Comparison of ENCODE assay signal across 11 cellular contexts in the genomic region with DNA sequence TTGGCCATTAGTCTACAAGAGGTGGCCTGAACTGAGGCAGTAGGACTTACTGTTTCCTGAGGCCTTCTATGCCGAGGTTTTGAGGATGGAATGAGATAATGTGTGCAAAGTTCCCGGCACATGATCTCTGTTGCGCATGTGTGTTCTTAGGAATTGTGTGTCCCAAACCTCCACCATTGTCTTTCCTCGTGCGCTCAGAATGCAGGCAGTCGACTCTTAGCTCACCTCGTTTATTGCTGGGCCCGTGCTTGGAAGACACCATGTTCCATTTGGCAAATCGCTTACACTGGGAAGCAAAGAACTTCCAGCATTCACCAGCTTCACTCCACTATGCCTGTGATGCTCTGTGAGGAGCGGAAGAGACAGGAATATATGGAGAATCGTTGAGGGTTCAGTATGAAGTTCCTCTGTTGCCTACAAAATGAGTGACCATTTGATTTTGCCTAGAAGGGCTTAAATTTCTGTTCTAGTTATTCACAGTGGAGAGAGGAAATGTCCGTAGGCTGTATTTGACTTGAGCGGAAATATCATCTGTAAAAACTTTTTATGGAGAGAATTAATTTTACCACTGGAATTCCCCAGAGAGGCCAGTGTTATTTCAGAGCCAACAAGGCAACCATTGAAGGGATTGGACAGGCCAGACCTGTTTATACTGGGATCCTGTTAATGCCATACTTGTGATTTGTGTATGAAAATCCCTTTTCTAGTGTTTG.
DNase-seq lines count a peak whose midpoint lies in the region; ATAC-seq and TF ChIP-seq lines count a peak whose summit lies in the region.
"Had no signal": no experiment of that assay in that cellular context is flagged by ENCODE, and none has a peak within 500 bp of the region (broad histone marks: within the 10 kb centered on the region; RNA-seq: fewer than 3 reads in every experiment).

No MANE protein-coding gene starts in this region.

- peaks cover 41% of the 10 kb centered on the region for H3K4me1 Mint-ChIP-seq in activated CD4-positive, alpha-beta memory T cell treated with anti-CD3 and anti-CD28 coated beads for 36 hours (ENCODE audit: low read depth)
- peaks cover 44% of the 10 kb centered on the region for H3K4me1 Mint-ChIP-seq in activated CD4-positive, alpha-beta memory T cell treated with anti-CD3 and anti-CD28 coated beads, Interleukin-2, amount 10 ng/mL, durations not matched to agents 7 days and 5 days
- peaks cover 48% of the 10 kb centered on the region for H3K4me1 Mint-ChIP-seq in activated T-helper 2 cell treated with anti-CD3 and anti-CD28 coated beads, Interferon-gamma antibody, Interleukin-2, Interleukin-4, amounts not matched to agents 10 μg/mL and 5 μg/mL and 100 μg/mL, durations not matched to agents 14 hours and 24 hours and 36 hours (ENCODE audit: low read depth)

- H3K4me1 ChIP-seq in gastroesophageal sphincter (peaks cover 0 to 58% (median 4%) of the 10 kb centered on the region in 3 donors), stomach (peaks cover 5 to 45% (median 23%) of the 10 kb centered on the region in 4 donors)

- no peaks in the 10 kb centered on the region for H3K9me3 Mint-ChIP-seq in activated CD4-positive, alpha-beta memory T cell treated with anti-CD3 and anti-CD28 coated beads for 36 hours
- no peaks in the 10 kb centered on the region for H3K9me3 Mint-ChIP-seq in activated CD4-positive, alpha-beta memory T cell treated with anti-CD3 and anti-CD28 coated beads, Interleukin-2, amount 10 ng/mL, durations not matched to agents 7 days and 5 days
- no peaks in the 10 kb centered on the region for H3K9me3 Mint-ChIP-seq in activated T-helper 2 cell treated with anti-CD3 and anti-CD28 coated beads, Interferon-gamma antibody, Interleukin-2, Interleukin-4, amounts not matched to agents 10 μg/mL and 5 μg/mL and 100 μg/mL, durations not matched to agents 14 hours and 24 hours and 36 hours
- H3K9me3 Mint-ChIP-seq: endodermal cell had no signal

- H3K9me3 ChIP-seq in gastroesophageal sphincter (no peaks in the 10 kb centered on the region), stomach (no peaks in the 10 kb centered on the region)
- H3K9me3 ChIP-seq: A549 had no signal

- no peak for TF ChIP-seq CTCF in gastroesophageal sphincter (IDR thresholded peaks at IDR 0.05)
- no peak for TF ChIP-seq CTCF in stomach (IDR thresholded peaks at IDR 0.05)

- no peak for TF ChIP-seq POLR2A in gastroesophageal sphincter (IDR thresholded peaks at IDR 0.05)
- TF ChIP-seq POLR2A in stomach (IDR thresholded peaks at IDR 0.05) = no peak

- DNase-seq in activated CD4-positive, alpha-beta memory T cell treated with anti-CD3 and anti-CD28 coated beads for 36 hours = no peak
- no peak for DNase-seq in activated CD4-positive, alpha-beta memory T cell treated with anti-CD3 and anti-CD28 coated beads, Interleukin-2, amount 10 ng/mL, durations not matched to agents 7 days and 5 days
- DNase-seq in activated T-helper 2 cell treated with anti-CD3 and anti-CD28 coated beads, Interferon-gamma antibody, Interleukin-2, Interleukin-4, amounts not matched to agents 10 μg/mL and 5 μg/mL and 100 μg/mL, durations not matched to agents 14 hours and 24 hours and 36 hours (ENCODE audit: low spot score) = no peak
- DNase-seq in stomach (no peak), AG20443 (ENCODE audit: low spot score) (no peak), GDM1 (lab: John Stamatoyannopoulos, UW) (no peak), GOT3 (lab: John Stamatoyannopoulos, UW) (no peak)
- DNase-seq: endodermal cell, NCI-H1930 had no signal

- POLR2A ChIA-PET in activated CD4-positive, alpha-beta memory T cell treated with anti-CD3 and anti-CD28 coated beads for 36 hours (lab: Charles Lee) = interaction anchor here (1.1 to 2.1 kb wide), 5 partner anchors 17 to 127 kb away, joined by 3 to 15 read pairs (median 6); no protein-coding TSS in a partner anchor
- POLR2A ChIA-PET in activated CD4-positive, alpha-beta memory T cell treated with anti-CD3 and anti-CD28 coated beads, Interleukin-2, amount 10 ng/mL, durations not matched to agents 7 days and 5 days (lab: Charles Lee) = interaction anchor here (0.7 to 1.6 kb wide), 3 partner anchors 18 to 36 kb away, joined by 3 to 9 read pairs (median 4); no protein-coding TSS in a partner anchor

- no peaks in the 10 kb centered on the region for H3K36me3 ChIP-seq in gastroesophageal sphincter
- H3K36me3 ChIP-seq in stomach = no peaks in the 10 kb centered on the region

- H3K27me3 ChIP-seq in gastroesophageal sphincter (no peaks in the 10 kb centered on the region), stomach (no peaks in the 10 kb centered on the region)

- H3K4me3 Mint-ChIP-seq in activated CD4-positive, alpha-beta memory T cell treated with anti-CD3 and anti-CD28 coated beads for 36 hours = no peak overlapping the region
- H3K4me3 Mint-ChIP-seq in activated CD4-positive, alpha-beta memory T cell treated with anti-CD3 and anti-CD28 coated beads, Interleukin-2, amount 10 ng/mL, durations not matched to agents 7 days and 5 days = no peak overlapping the region
- H3K4me3 Mint-ChIP-seq in activated T-helper 2 cell treated with anti-CD3 and anti-CD28 coated beads, Interferon-gamma antibody, Interleukin-2, Interleukin-4, amounts not matched to agents 10 μg/mL and 5 μg/mL and 100 μg/mL, durations not matched to agents 14 hours and 24 hours and 36 hours (ENCODE audit: low read depth) = no peak overlapping the region
- H3K4me3 Mint-ChIP-seq: endodermal cell had no signal

- no peaks in the 10 kb centered on the region for H3K36me3 Mint-ChIP-seq in activated CD4-positive, alpha-beta memory T cell treated with anti-CD3 and anti-CD28 coated beads for 36 hours
- H3K36me3 Mint-ChIP-seq in activated CD4-positive, alpha-beta memory T cell treated with anti-CD3 and anti-CD28 coated beads, Interleukin-2, amount 10 ng/mL, durations not matched to agents 7 days and 5 days (ENCODE audit: low read depth) = no peaks in the 10 kb centered on the region
- H3K36me3 Mint-ChIP-seq in activated T-helper 2 cell treated with anti-CD3 and anti-CD28 coated beads, Interferon-gamma antibody, Interleukin-2, Interleukin-4, amounts not matched to agents 10 μg/mL and 5 μg/mL and 100 μg/mL, durations not matched to agents 14 hours and 24 hours and 36 hours (ENCODE audit: low read depth) = peaks cover 54% of the 10 kb centered on the region

- intact Hi-C loops in activated CD4-positive, alpha-beta memory T cell treated with anti-CD3 and anti-CD28 coated beads for 36 hours (cut with micrococcal nuclease) = loop anchor here (2.0 to 10.0 kb wide), 3 partner anchors 337 to 1067 kb away; no protein-coding TSS in a partner anchor
- intact Hi-C loops in activated T-helper 2 cell treated with anti-CD3 and anti-CD28 coated beads, Interferon-gamma antibody, Interleukin-2, Interleukin-4, amounts not matched to agents 10 μg/mL and 5 μg/mL and 100 μg/mL, durations not matched to agents 14 hours and 24 hours and 36 hours (cut with micrococcal nuclease) = loop anchor here (5.0 kb wide), 1 partner anchor 581 kb away; no protein-coding TSS in a partner anchor
- intact Hi-C loops in stomach (cut with DNase I; ENCODE audit: low total_unique reads) = no loop called here

- H3K27ac Mint-ChIP-seq in activated CD4-positive, alpha-beta memory T cell treated with anti-CD3 and anti-CD28 coated beads for 36 hours = peak overlapping the region; percentile 52
- no peak overlapping the region for H3K27ac Mint-ChIP-seq in activated CD4-positive, alpha-beta memory T cell treated with anti-CD3 and anti-CD28 coated beads, Interleukin-2, amount 10 ng/mL, durations not matched to agents 7 days and 5 days
- peak overlapping the region; percentile 34 for H3K27ac Mint-ChIP-seq in activated T-helper 2 cell treated with anti-CD3 and anti-CD28 coated beads, Interferon-gamma antibody, Interleukin-2, Interleukin-4, amounts not matched to agents 10 μg/mL and 5 μg/mL and 100 μg/mL, durations not matched to agents 14 hours and 24 hours and 36 hours
- H3K27ac Mint-ChIP-seq: endodermal cell had no signal

- H3K27me3 Mint-ChIP-seq in activated CD4-positive, alpha-beta memory T cell treated with anti-CD3 and anti-CD28 coated beads for 36 hours = no peaks in the 10 kb centered on the region
- H3K27me3 Mint-ChIP-seq in activated CD4-positive, alpha-beta memory T cell treated with anti-CD3 and anti-CD28 coated beads, Interleukin-2, amount 10 ng/mL, durations not matched to agents 7 days and 5 days = no peaks in the 10 kb centered on the region
- no peaks in the 10 kb centered on the region for H3K27me3 Mint-ChIP-seq in activated T-helper 2 cell treated with anti-CD3 and anti-CD28 coated beads, Interferon-gamma antibody, Interleukin-2, Interleukin-4, amounts not matched to agents 10 μg/mL and 5 μg/mL and 100 μg/mL, durations not matched to agents 14 hours and 24 hours and 36 hours (ENCODE audit: low read depth)

- WGBS in gastroesophageal sphincter (ENCODE audit: low coverage in 1 of 2), 2 donors = 37 to 40% methylated on average over 5 to 7 of the region's 13 CpGs
- WGBS in stomach, 5 donors = 72 to 91% (median 86%) methylated on average over 13 of the region's 13 CpGs

- H3K27ac ChIP-seq in gastroesophageal sphincter (peak overlapping the region; percentile 68 to 79 (median 74)), stomach (peak overlapping the region in 3 of 5 donors; percentile 73 to 77 (median 74))
- H3K27ac ChIP-seq: A549 had no signal

- TF ChIP-seq EP300 in gastroesophageal sphincter (IDR thresholded peaks at IDR 0.05) (no peak), stomach (IDR thresholded peaks at IDR 0.05) (no peak)

- H3K4me3 ChIP-seq in gastroesophageal sphincter = no peak overlapping the region
- no peak overlapping the region for H3K4me3 ChIP-seq in stomach
- H3K4me3 ChIP-seq: A549 had no signal

- peak; percentile 23 for ATAC-seq in gastroesophageal sphincter

- CTCF ChIA-PET in activated CD4-positive, alpha-beta memory T cell treated with anti-CD3 and anti-CD28 coated beads for 36 hours (lab: Charles Lee) = interaction anchor here (0.8 to 1.9 kb wide), 4 partner anchors 10 to 259 kb away, joined by 4 to 9 read pairs (median 6); no protein-coding TSS in a partner anchor
- CTCF ChIA-PET in activated CD4-positive, alpha-beta memory T cell treated with anti-CD3 and anti-CD28 coated beads, Interleukin-2, amount 10 ng/mL, durations not matched to agents 7 days and 5 days (lab: Charles Lee) = interaction anchor here (1.8 to 2.1 kb wide), 2 partner anchors 10 to 15 kb away, joined by 6 to 9 read pairs; no protein-coding TSS in a partner anchor
